15 cellular contexts compared by ENCODE assay signal in genomic region chr13:35703061-35703460, GRCh38.
DNase-seq lines count a peak whose midpoint lies in the region; ATAC-seq, FAIRE-seq and TF ChIP-seq lines count a peak whose summit lies in the region.
"Had no signal": no experiment of that assay in that cellular context is flagged by ENCODE, and none has a peak within 500 bp of the region (broad histone marks: within the 10 kb centered on the region; RNA-seq: fewer than 3 reads in every experiment).

No MANE protein-coding gene starts in this region.

- H3K9me3 Mint-ChIP-seq in HFFc6: no peaks in the 10 kb centered on the region

- TF ChIP-seq CTCF in right atrium auricular region (IDR thresholded peaks at IDR 0.05): no peak
- no peak for TF ChIP-seq CTCF in bronchial epithelial cell (IDR thresholded peaks at IDR 0.05; ENCODE audit: insufficient read depth, low read length, severe bottlenecking)
- TF ChIP-seq CTCF in fibroblast of mammary gland (conservative IDR thresholded peaks at IDR 0.05; ENCODE audit: control insufficient read depth, insufficient read depth, low read depth, low read length): no peak
- TF ChIP-seq CTCF in HFFc6 (IDR thresholded peaks at IDR 0.05): no peak

- H3K36me3 ChIP-seq in right atrium auricular region (no peaks in the 10 kb centered on the region), bronchial epithelial cell (ENCODE audit: control insufficient read depth, insufficient read depth, low read length) (no peaks in the 10 kb centered on the region), Karpas-422 (ENCODE audit: insufficient read depth, low read length) (no peaks in the 10 kb centered on the region)
- H3K36me3 ChIP-seq: BLaER1 treated with 17β-estradiol and CSF1 and Interleukin-3, amounts not matched to agents 10 nM and 100 nM had no signal

- ATAC-seq in left ventricle myocardium superior (peak; percentile 39), GM21515 (IDR thresholded peaks at IDR 0.05; ENCODE audit: unreplicated experiment) (no peak)

- H3K9me3 ChIP-seq in right atrium auricular region: no peaks in the 10 kb centered on the region
- no peaks in the 10 kb centered on the region for H3K9me3 ChIP-seq in Karpas-422 (ENCODE audit: low read length)
- H3K9me3 ChIP-seq: BLaER1 treated with 17β-estradiol and CSF1 and Interleukin-3, amounts not matched to agents 10 nM and 100 nM had no signal

- FAIRE-seq in bronchial epithelial cell (lab: Jason Lieb, UNC): no peak

- DNase-seq in left ventricle myocardium superior (no peak), right atrium auricular region (ENCODE audit: low spot score) (no peak), bronchial epithelial cell (ENCODE audit: low read depth) (peak; percentile 18), fibroblast of mammary gland (ENCODE audit: low read depth) (peak; percentile 76), Karpas-422 (no peak), HFFc6 (no peak)
- DNase-seq: 8988T; CD4-positive, CD25-positive, alpha-beta regulatory T cell; DMS 273 treated with DMSO at 0.1 percent for 48 hours; GF-D8; H7; KG1 had no signal

- no peaks in the 10 kb centered on the region for H3K4me1 ChIP-seq in right atrium auricular region
- H3K4me1 ChIP-seq in Karpas-422 (ENCODE audit: low read length): no peaks in the 10 kb centered on the region
- H3K4me1 ChIP-seq: BLaER1 treated with 17β-estradiol and CSF1 and Interleukin-3, amounts not matched to agents 10 nM and 100 nM had no signal

- no peak overlapping the region for H2AFZ ChIP-seq in Karpas-422 (ENCODE audit: low read length)

- H3K36me3 Mint-ChIP-seq in HFFc6 (ENCODE audit: low read depth): no peaks in the 10 kb centered on the region
- H3K36me3 Mint-ChIP-seq: CD4-positive, CD25-positive, alpha-beta regulatory T cell; IgD-negative memory B cell had no signal

- intact Hi-C loops in left ventricle myocardium superior (cut with micrococcal nuclease): no loop called here

- no peaks in the 10 kb centered on the region for H3K9me2 ChIP-seq in Karpas-422 (replicated peaks; ENCODE audit: insufficient read depth, low read length)

- H3K4me1 Mint-ChIP-seq in HFFc6 (ENCODE audit: low read depth): peaks cover 68% of the 10 kb centered on the region
- H3K4me1 Mint-ChIP-seq: CD4-positive, CD25-positive, alpha-beta regulatory T cell; IgD-negative memory B cell had no signal

- no peaks in the 10 kb centered on the region for H3K79me2 ChIP-seq in Karpas-422 (ENCODE audit: low read length)

- H3K27ac Mint-ChIP-seq in HFFc6: no peak overlapping the region
- H3K27ac Mint-ChIP-seq: CD4-positive, CD25-positive, alpha-beta regulatory T cell; IgD-negative memory B cell had no signal

- H3K4me2 ChIP-seq in Karpas-422 (ENCODE audit: low read depth, low read length, poor library complexity, severe bottlenecking): no peak overlapping the region
- H3K4me2 ChIP-seq: BLaER1 treated with 17β-estradiol and CSF1 and Interleukin-3, amounts not matched to agents 10 nM and 100 nM had no signal

- H4K20me1 ChIP-seq in Karpas-422 (ENCODE audit: insufficient read depth, low read depth, low read length): no peaks in the 10 kb centered on the region
- H4K20me1 ChIP-seq: BLaER1 treated with 17β-estradiol and CSF1 and Interleukin-3, amounts not matched to agents 10 nM and 100 nM had no signal

- H3K4me3 Mint-ChIP-seq in HFFc6: no peak overlapping the region
- H3K4me3 Mint-ChIP-seq: CD4-positive, CD25-positive, alpha-beta regulatory T cell; IgD-negative memory B cell had no signal

- H3K27ac ChIP-seq in right atrium auricular region (no peak overlapping the region), Karpas-422 (ENCODE audit: low read length) (no peak overlapping the region)
- H3K27ac ChIP-seq: BLaER1 treated with 17β-estradiol and CSF1 and Interleukin-3, amounts not matched to agents 10 nM and 100 nM had no signal

- H3K27me3 ChIP-seq in right atrium auricular region (no peaks in the 10 kb centered on the region), bronchial epithelial cell (ENCODE audit: control insufficient read depth, insufficient read depth, low read length) (no peaks in the 10 kb centered on the region), Karpas-422 (ENCODE audit: low read length) (no peaks in the 10 kb centered on the region)
- H3K27me3 ChIP-seq: BLaER1 treated with 17β-estradiol and CSF1 and Interleukin-3, amounts not matched to agents 10 nM and 100 nM had no signal

- H3K27me3 Mint-ChIP-seq in HFFc6 (ENCODE audit: insufficient read depth): 0 out of 2 replicates have a peak, but pooled peaks cover 1% of the 10 kb centered on the region
- H3K27me3 Mint-ChIP-seq: CD4-positive, CD25-positive, alpha-beta regulatory T cell had no signal

- no peak overlapping the region for H3K9ac ChIP-seq in Karpas-422 (ENCODE audit: low read length)
- H3K9ac ChIP-seq: BLaER1 treated with 17β-estradiol and CSF1 and Interleukin-3, amounts not matched to agents 10 nM and 100 nM had no signal

- H3K4me3 ChIP-seq in right atrium auricular region: no peak overlapping the region
- H3K4me3 ChIP-seq in bronchial epithelial cell (ENCODE audit: low read depth, low read length): no peak overlapping the region
- no peak overlapping the region for H3K4me3 ChIP-seq in fibroblast of mammary gland (ENCODE audit: control insufficient read depth, low read depth, low read length)
- H3K4me3 ChIP-seq in Karpas-422 (ENCODE audit: low read length): no peak overlapping the region
- H3K4me3 ChIP-seq: BLaER1 treated with 17β-estradiol and CSF1 and Interleukin-3, amounts not matched to agents 10 nM and 100 nM had no signal

Comparison
In these comparisons a context has a peak if more than half of its experiments do, and no peak if none do; other contexts are left out.
1. DNase-seq: peak in bronchial epithelial cell (single experiment) and fibroblast of mammary gland (single experiment); none in left ventricle myocardium superior (single experiment), right atrium auricular region (single experiment), Karpas-422 (single experiment) and HFFc6 (single experiment).